In the genomic region with DNA sequence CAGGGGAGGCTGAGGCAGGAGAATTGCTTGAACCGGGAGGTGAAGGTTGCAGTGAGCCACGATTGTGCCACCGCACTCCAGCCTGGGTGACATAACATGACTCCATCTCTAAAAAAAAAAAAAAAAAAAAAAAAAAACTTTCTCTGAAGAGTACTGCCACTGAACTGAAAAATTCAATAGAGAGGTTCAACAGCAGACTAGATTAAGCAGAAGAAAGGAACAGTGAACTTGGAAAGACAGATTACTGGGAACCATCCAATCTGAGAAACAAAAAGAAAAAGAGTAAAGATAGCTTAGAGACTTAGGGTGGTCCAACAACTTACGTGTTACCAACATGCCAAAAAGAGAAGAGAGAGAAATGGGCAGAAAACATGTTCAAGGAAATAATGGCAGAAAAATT, we compare ENCODE assay signal across 6 cellular contexts.
"Had no signal": no experiment of that assay in that cellular context is flagged by ENCODE, and none has a peak within 500 bp of the region (broad histone marks: within the 10 kb centered on the region; RNA-seq: fewer than 3 reads in every experiment).

No MANE protein-coding gene starts in this region.

- H3K27ac ChIP-seq: HL-60, KMS-11 had no signal

- FAIRE-seq: HTR-8/SVneo had no signal

- DNase-seq: IMR-90, KBM-7, KG1 had no signal

- H3K9ac ChIP-seq: KMS-11 had no signal

- H3K4me2 ChIP-seq: KMS-11 had no signal
